Comparison of ENCODE assay signal across 17 cellular contexts in the genomic region with DNA sequence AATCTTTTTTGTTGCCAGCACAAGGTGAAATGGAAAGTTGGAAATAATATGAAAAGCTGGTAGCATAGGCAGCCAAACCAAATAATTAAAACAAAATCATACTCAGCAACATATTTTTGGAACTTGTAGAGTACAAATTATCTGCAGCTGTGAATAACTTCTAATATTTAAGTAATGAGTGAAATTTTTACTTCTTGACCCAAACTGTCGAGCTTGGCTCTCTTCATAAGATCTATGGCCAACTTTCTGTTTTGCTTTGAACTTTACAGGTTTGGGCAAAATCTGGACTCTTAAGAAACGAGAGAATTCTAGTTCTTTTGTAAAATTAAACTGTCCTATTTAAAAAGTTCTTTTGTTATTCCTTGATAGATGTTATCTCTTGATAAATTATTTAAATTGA. TPM values are rescaled to one million over a fixed set of nuclear protein-coding genes. Genes with fewer than 3 reads are reported as not detected.
DNase-seq lines count a peak whose midpoint lies in the region; ATAC-seq and TF ChIP-seq lines count a peak whose summit lies in the region.
"Had no signal": no experiment of that assay in that cellular context is flagged by ENCODE, and none has a peak within 500 bp of the region (broad histone marks: within the 10 kb centered on the region; RNA-seq: fewer than 3 reads in every experiment).

No MANE protein-coding gene starts in this region.

- no peaks in the 10 kb centered on the region for H3K9me3 ChIP-seq in fibroblast of lung (ENCODE audit: control insufficient read depth, insufficient read depth, low read depth, low read length)

- H3K36me3 ChIP-seq in fibroblast of lung (ENCODE audit: control insufficient read depth, insufficient read depth, low read length): no peaks in the 10 kb centered on the region

- no peak overlapping the region for H2AFZ ChIP-seq in fibroblast of lung (ENCODE audit: low read length)

- H4K20me1 ChIP-seq in fibroblast of lung (ENCODE audit: control insufficient read depth, extremely low read depth, insufficient read depth, low read length): no peaks in the 10 kb centered on the region

- TF ChIP-seq CTCF in fibroblast of lung (conservative IDR thresholded peaks at IDR 0.05 in 1 of 2, IDR thresholded peaks at IDR 0.05 in 1 of 2; ENCODE audit: low read depth in 1 of 2, low read length in 2 of 2) (no peak), omental fat pad (IDR thresholded peaks at IDR 0.05) (no peak)

- no peak overlapping the region for H3K9ac ChIP-seq in fibroblast of lung (ENCODE audit: insufficient read depth, low read length)

- intact Hi-C loops in left ventricle myocardium superior (cut with micrococcal nuclease): no loop called here
- intact Hi-C loops in Right ventricle myocardium inferior (cut with DNase I): no loop called here

- peak overlapping the region; percentile 38 for H3K4me2 ChIP-seq in fibroblast of lung (ENCODE audit: extremely low read depth, insufficient read depth, low read length)

- ATAC-seq in left ventricle myocardium superior (peak; percentile 38), Right ventricle myocardium inferior (no peak), omental fat pad (ENCODE audit: low FRiP score) (peak; percentile 59), HG03520 (IDR thresholded peaks at IDR 0.05; ENCODE audit: unreplicated experiment) (no peak)
- ATAC-seq: GM12878, HepG2 had no signal

- no peak for DNase-seq in left ventricle myocardium superior
- no peak for DNase-seq in Right ventricle myocardium inferior (ENCODE audit: missing footprints)
- DNase-seq in fibroblast of lung (ENCODE audit: low read depth in 2 of 2): no peak
- no peak for DNase-seq in omental fat pad (ENCODE audit: low spot score)
- no peak for DNase-seq in DMS153 treated with DMSO at 0.1 percent for 48 hours (lab: John Stamatoyannopoulos, UW; ENCODE audit: unreplicated experiment)
- no peak for DNase-seq in NCI-H1436 (lab: John Stamatoyannopoulos, UW)
- DNase-seq: C1 segment of cervical spinal cord; Calu3; CD4-positive, alpha-beta T cell; DMS 273 treated with DMSO at 0.1 percent for 48 hours; DMS79; GOT3; H9 had no signal

- H3K27ac ChIP-seq in fibroblast of lung (ENCODE audit: insufficient read depth, low read length): no peak overlapping the region

- no peaks in the 10 kb centered on the region for H3K79me2 ChIP-seq in fibroblast of lung (ENCODE audit: control insufficient read depth, insufficient read depth, low read length)

- no peaks in the 10 kb centered on the region for H3K4me1 ChIP-seq in fibroblast of lung (ENCODE audit: control insufficient read depth, extremely low read depth, insufficient read depth, low read length)

- no peaks in the 10 kb centered on the region for H3K27me3 ChIP-seq in fibroblast of lung (ENCODE audit: control insufficient read depth, insufficient read depth, low read length)

- H3K4me3 ChIP-seq in fibroblast of lung (replicated peaks in 1 of 4; ENCODE audit: control extremely low read depth in 1 of 4, insufficient read depth in 1 of 4, low read depth in 3 of 4, low read length in 4 of 4): no peak overlapping the region
- H3K4me3 ChIP-seq: GM12878 had no signal

RNA-seq across cellular contexts. Expression of gene CCDC102B, which starts 25.6 kb away (rescaled TPM):
- 4.9 TPM for total RNA-seq in left ventricle myocardium superior
- 3.9 TPM for total RNA-seq in Right ventricle myocardium inferior
- 35.3 and 68.6 TPM in 2 replicates for total RNA-seq in fibroblast of lung
- 9.7 and 33.7 TPM in 2 replicates for polyA plus RNA-seq in fibroblast of lung
- 8.2 and 31.1 TPM in 2 replicates for polyA plus RNA-seq in fibroblast of lung (2012)
- 24.8 TPM in 1 of 2 replicates, not detected in the other for polyA minus RNA-seq in fibroblast of lung (ENCODE audit: low replicate concordance)
- total RNA-seq in omental fat pad: 10 to 100 TPM in 2 of 4 donors, 1 to 10 TPM in 2; 6.7 to 15.3 (median 11.8) TPM
- total RNA-seq: G401 had no signal

RNA-seq across cellular contexts. Expression of gene TMX3, which starts 57.4 kb away (rescaled TPM):
- 25.7 TPM for total RNA-seq in left ventricle myocardium superior
- total RNA-seq in Right ventricle myocardium inferior: 24.7 TPM
- total RNA-seq in fibroblast of lung: 98.1 and 107 TPM in 2 replicates
- polyA plus RNA-seq in fibroblast of lung: 59.5 and 107 TPM in 2 replicates
- 38.8 and 52.6 TPM in 2 replicates for polyA plus RNA-seq in fibroblast of lung (2012)
- 8.9 and 20.5 TPM in 2 replicates for polyA minus RNA-seq in fibroblast of lung (ENCODE audit: low replicate concordance)
- 10 to 100 TPM; 44.5 to 61.7 (median 46.6) TPM for total RNA-seq in omental fat pad

Comparison
In these comparisons a context has a peak if more than half of its experiments do, and no peak if none do; other contexts are left out.
1. ATAC-seq: peak in left ventricle myocardium superior (single experiment) and omental fat pad (single experiment); none in Right ventricle myocardium inferior (single experiment) and HG03520 (single experiment).